8 cellular contexts compared by ENCODE assay signal in the genomic region with DNA sequence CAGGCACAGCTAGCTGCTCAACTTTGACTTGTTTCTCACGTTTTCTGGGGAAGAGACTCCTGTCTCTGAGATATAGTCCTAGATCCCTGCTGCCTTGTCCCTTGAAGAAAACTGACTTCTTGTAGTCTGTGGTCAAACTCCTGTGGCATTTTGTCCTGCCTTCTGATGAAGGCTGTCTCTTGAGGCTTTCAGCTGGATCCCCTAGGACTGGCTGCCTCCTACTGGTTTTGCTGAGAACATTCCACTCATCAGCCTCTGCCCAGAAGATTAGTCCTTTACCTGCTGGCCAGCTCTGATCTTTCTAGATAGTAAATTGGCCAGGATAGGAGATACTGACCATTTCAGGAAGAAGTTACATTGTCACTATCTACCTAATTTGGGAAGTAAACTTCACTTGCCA.
DNase-seq lines count a peak whose midpoint lies in the region; ATAC-seq and TF ChIP-seq lines count a peak whose summit lies in the region.

No MANE protein-coding gene starts in this region.

- H3K9me3 ChIP-seq in psoas muscle = peaks cover 7% of the 10 kb centered on the region

- H3K27ac Mint-ChIP-seq in mesothelial cell of epicardium (no peak overlapping the region), glutamatergic neuron (ENCODE audit: unreplicated experiment) (no peak overlapping the region)

- TF ChIP-seq CTCF in VCaP (conservative IDR thresholded peaks at IDR 0.05) (peak; percentile 39), mesothelial cell of epicardium (IDR thresholded peaks at IDR 0.05; ENCODE audit: unreplicated experiment) (peak; percentile 14), glutamatergic neuron (IDR thresholded peaks at IDR 0.05; ENCODE audit: partially characterized antibody, unreplicated experiment) (no peak), psoas muscle (IDR thresholded peaks at IDR 0.05) (no peak)

- H3K36me3 Mint-ChIP-seq in mesothelial cell of epicardium (no peaks in the 10 kb centered on the region), glutamatergic neuron (ENCODE audit: unreplicated experiment) (peaks cover 11% of the 10 kb centered on the region)

- H3K4me1 Mint-ChIP-seq in mesothelial cell of epicardium = peaks cover 4% of the 10 kb centered on the region
- H3K4me1 Mint-ChIP-seq in glutamatergic neuron (ENCODE audit: low read depth, unreplicated experiment) = peaks cover 3% of the 10 kb centered on the region

- ATAC-seq in HG02938 (IDR thresholded peaks at IDR 0.05; ENCODE audit: unreplicated experiment) = peak; percentile 61
- ATAC-seq in psoas muscle = no peak

- H3K27ac ChIP-seq in VCaP (no peak overlapping the region), psoas muscle (no peak overlapping the region)

- H3K4me3 Mint-ChIP-seq in mesothelial cell of epicardium (no peak overlapping the region), glutamatergic neuron (ENCODE audit: unreplicated experiment) (no peak overlapping the region)

- no peaks in the 10 kb centered on the region for H3K27me3 ChIP-seq in psoas muscle (ENCODE audit: insufficient read depth in 3 of 3, low read length in 2 of 3)

- no peaks in the 10 kb centered on the region for H3K36me3 ChIP-seq in psoas muscle (ENCODE audit: insufficient read depth in 1 of 2, low read depth in 1 of 2)

- H3K27me3 Mint-ChIP-seq in mesothelial cell of epicardium (ENCODE audit: low read depth) = no peaks in the 10 kb centered on the region
- peaks cover 3% of the 10 kb centered on the region for H3K27me3 Mint-ChIP-seq in glutamatergic neuron (ENCODE audit: unreplicated experiment)

- no peaks in the 10 kb centered on the region for H3K4me1 ChIP-seq in psoas muscle

- no peak overlapping the region for H3K4me3 ChIP-seq in psoas muscle

- peak; percentile 42 for DNase-seq in SIG-M5 treated with dmso at 0.1 percent for 504 hours (lab: John Stamatoyannopoulos, UW; ENCODE audit: unreplicated experiment)
- DNase-seq in SIG-M5 (lab: John Stamatoyannopoulos, UW) = no peak
- no peak for DNase-seq in mesothelial cell of epicardium (ENCODE audit: low spot score in 2 of 2, unreplicated experiment in 2 of 2)
- no peak for DNase-seq in glutamatergic neuron
- no peak for DNase-seq in Ammon's horn (ENCODE audit: low spot score)
- DNase-seq in psoas muscle = no peak

- WGBS in psoas muscle, 3 donors = 14 to 23% (median 20%) methylated on average over 1 of the region's 1 CpG

- H3K9me3 Mint-ChIP-seq in mesothelial cell of epicardium = peaks cover 33% of the 10 kb centered on the region
- peaks cover 6% of the 10 kb centered on the region for H3K9me3 Mint-ChIP-seq in glutamatergic neuron (ENCODE audit: unreplicated experiment)

- intact Hi-C loops in psoas muscle (cut with DNase I) = no loop called here

Comparison
In these comparisons a context has a peak if more than half of its experiments do, and no peak if none do; other contexts are left out.
1. CTCF ChIP-seq: peak in VCaP (single experiment) and mesothelial cell of epicardium (single experiment); none in glutamatergic neuron (single experiment) and psoas muscle (single experiment).